1 cellular context compared by ENCODE assay signal in the genomic region with DNA sequence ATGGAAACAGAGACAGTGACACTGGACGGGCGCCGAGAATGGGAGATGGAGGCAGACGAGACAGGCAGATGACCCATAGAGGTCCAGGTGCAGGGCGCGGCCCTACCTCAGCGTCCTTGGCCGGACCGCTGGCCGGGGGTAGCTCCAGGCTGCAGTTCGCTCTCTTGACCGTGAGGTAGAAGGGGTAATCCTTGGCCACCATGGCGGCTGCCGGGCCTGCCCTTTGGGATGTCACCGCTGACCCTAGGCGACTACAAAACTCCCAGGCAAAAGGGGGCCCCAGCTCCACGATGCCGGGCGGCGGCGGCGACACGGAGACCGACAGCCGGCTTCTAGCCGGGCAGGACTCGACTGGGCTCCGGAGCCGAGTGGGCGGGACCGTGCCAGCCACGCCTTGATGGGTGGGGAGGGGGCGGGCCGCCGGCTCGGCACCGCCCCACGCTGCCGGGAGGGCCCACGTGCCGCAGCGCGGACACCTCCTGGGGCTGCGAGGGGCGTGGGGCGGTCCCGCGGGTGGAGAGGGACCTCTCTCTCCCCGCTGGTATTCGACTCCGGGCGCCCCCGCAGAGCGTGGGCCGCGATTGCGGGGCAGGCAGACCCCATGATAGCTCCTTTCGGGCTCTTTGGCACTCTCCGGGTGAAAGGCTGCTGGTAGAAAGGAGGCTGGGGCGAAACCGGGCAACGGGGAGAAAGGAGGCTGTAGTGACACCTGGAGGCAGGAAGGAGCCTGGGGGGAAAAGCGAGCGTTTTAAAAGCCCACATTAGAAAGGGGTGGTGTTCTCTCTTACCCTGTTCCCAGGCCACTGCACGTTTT.
A peak's percentile ranks its signal among the peaks of the same experiment; 100 is the strongest.
TF ChIP-seq lines count a peak whose summit lies in the region.

A gene with protein sequence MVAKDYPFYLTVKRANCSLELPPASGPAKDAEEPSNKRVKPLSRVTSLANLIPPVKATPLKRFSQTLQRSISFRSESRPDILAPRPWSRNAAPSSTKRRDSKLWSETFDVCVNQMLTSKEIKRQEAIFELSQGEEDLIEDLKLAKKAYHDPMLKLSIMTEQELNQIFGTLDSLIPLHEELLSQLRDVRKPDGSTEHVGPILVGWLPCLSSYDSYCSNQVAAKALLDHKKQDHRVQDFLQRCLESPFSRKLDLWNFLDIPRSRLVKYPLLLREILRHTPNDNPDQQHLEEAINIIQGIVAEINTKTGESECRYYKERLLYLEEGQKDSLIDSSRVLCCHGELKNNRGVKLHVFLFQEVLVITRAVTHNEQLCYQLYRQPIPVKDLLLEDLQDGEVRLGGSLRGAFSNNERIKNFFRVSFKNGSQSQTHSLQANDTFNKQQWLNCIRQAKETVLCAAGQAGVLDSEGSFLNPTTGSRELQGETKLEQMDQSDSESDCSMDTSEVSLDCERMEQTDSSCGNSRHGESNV (minus strand): TSS at position 353 of the 814 bp plus-strand sequence. CDS start 151 bp downstream, at position 202.

TF ChIP-seq in H1, 55 proteins besides CTCF, POLR2A, EP300 and RAD21:
- TF ChIP-seq, protein P1, sequence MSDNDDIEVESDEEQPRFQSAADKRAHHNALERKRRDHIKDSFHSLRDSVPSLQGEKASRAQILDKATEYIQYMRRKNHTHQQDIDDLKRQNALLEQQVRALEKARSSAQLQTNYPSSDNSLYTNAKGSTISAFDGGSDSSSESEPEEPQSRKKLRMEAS (IDR thresholded peaks at IDR 0.05): peak; percentile 77; the same call in 1 of the 2 replicates
- no peak for TF ChIP-seq EZH2 (IDR thresholded peaks at IDR 0.05; ENCODE audit: low read depth, low read length, severe bottlenecking)
- peak; percentile 95 for TF ChIP-seq KDM4A (IDR thresholded peaks at IDR 0.05; ENCODE audit: low read depth, low read length, severe bottlenecking)
- TF ChIP-seq YY1 (IDR thresholded peaks at IDR 0.05; ENCODE audit: low read depth, low read length): 0 out of 2 replicates have a peak, but pooled peaks have one; percentile 31
- TF ChIP-seq CBX8 (IDR thresholded peaks at IDR 0.05; ENCODE audit: borderline replicate concordance, low read depth, low read length): no peak
- TF ChIP-seq TBP (IDR thresholded peaks at IDR 0.05; ENCODE audit: low read depth, low read length): 0 out of 2 replicates have a peak, but pooled peaks have one; percentile 29
- no peak for TF ChIP-seq EGR1 (IDR thresholded peaks at IDR 0.05; ENCODE audit: borderline replicate concordance, low read depth, low read length)
- TF ChIP-seq NRF1 (IDR thresholded peaks at IDR 0.05; ENCODE audit: low read depth, low read length): no peak
- TF ChIP-seq PHF8 (conservative IDR thresholded peaks at IDR 0.05; ENCODE audit: low read depth, low read length): peak; percentile 70
- peak; percentile 54 for TF ChIP-seq BACH1 (IDR thresholded peaks at IDR 0.05; ENCODE audit: low read length)
- no peak for TF ChIP-seq BRCA1 (IDR thresholded peaks at IDR 0.05; ENCODE audit: low read depth, low read length)
- TF ChIP-seq KDM5A (IDR thresholded peaks at IDR 0.05; ENCODE audit: low read length): no peak
- TF ChIP-seq SAP30 (IDR thresholded peaks at IDR 0.05; ENCODE audit: insufficient read depth, insufficient replicate concordance, low read length): peak; percentile 13
- TF ChIP-seq RBBP5 (IDR thresholded peaks at IDR 0.05; ENCODE audit: borderline replicate concordance, low read depth, low read length): peak; percentile 33; the same call in 1 of the 2 replicates
- peak; percentile 56; the same call in 1 of the 2 replicates for TF ChIP-seq KDM1A (IDR thresholded peaks at IDR 0.05; ENCODE audit: borderline replicate concordance, low read length)
- no peak for TF ChIP-seq TCF12 (IDR thresholded peaks at IDR 0.05; ENCODE audit: low read depth, low read length)
- peak; percentile 15 for TF ChIP-seq NANOG (IDR thresholded peaks at IDR 0.05; ENCODE audit: insufficient read depth, low read depth, low read length, poor library complexity, severe bottlenecking)
- TF ChIP-seq SP1 (IDR thresholded peaks at IDR 0.05; ENCODE audit: low read depth, low read length): peak; percentile 34; the same call in 1 of the 2 replicates
- no peak for TF ChIP-seq SIRT6 (IDR thresholded peaks at IDR 0.05; ENCODE audit: low read length)
- no peak for TF ChIP-seq CHD2 (IDR thresholded peaks at IDR 0.05; ENCODE audit: low read length)
- TF ChIP-seq ASH2L (IDR thresholded peaks at IDR 0.05; ENCODE audit: low read length): peak; percentile 50
- TF ChIP-seq SP2 (IDR thresholded peaks at IDR 0.05; ENCODE audit: low read length): no peak
- TF ChIP-seq GTF2F1 (IDR thresholded peaks at IDR 0.05; ENCODE audit: borderline replicate concordance, low read depth, low read length): no peak
- peak; percentile 64; the same call in 1 of the 2 replicates for TF ChIP-seq TAF1 (IDR thresholded peaks at IDR 0.05; ENCODE audit: low read depth, low read length)
- no peak for TF ChIP-seq SRF (IDR thresholded peaks at IDR 0.05; ENCODE audit: low read depth, low read length)
- TF ChIP-seq HDAC2 (IDR thresholded peaks at IDR 0.05; ENCODE audit: borderline replicate concordance in 1 of 2, low read depth in 2 of 2, low read length in 2 of 2): peak; percentile 9 to 79; a peak in 2 of 4 replicates
- TF ChIP-seq, protein P2, sequence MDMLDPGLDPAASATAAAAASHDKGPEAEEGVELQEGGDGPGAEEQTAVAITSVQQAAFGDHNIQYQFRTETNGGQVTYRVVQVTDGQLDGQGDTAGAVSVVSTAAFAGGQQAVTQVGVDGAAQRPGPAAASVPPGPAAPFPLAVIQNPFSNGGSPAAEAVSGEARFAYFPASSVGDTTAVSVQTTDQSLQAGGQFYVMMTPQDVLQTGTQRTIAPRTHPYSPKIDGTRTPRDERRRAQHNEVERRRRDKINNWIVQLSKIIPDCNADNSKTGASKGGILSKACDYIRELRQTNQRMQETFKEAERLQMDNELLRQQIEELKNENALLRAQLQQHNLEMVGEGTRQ (IDR thresholded peaks at IDR 0.05; ENCODE audit: low read length): peak; percentile 75
- TF ChIP-seq JUN (IDR thresholded peaks at IDR 0.05; ENCODE audit: low read depth, low read length): no peak
- TF ChIP-seq, protein P3, sequence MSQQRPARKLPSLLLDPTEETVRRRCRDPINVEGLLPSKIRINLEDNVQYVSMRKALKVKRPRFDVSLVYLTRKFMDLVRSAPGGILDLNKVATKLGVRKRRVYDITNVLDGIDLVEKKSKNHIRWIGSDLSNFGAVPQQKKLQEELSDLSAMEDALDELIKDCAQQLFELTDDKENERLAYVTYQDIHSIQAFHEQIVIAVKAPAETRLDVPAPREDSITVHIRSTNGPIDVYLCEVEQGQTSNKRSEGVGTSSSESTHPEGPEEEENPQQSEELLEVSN (IDR thresholded peaks at IDR 0.05): peak; percentile 79
- TF ChIP-seq POLR2AphosphoS5 (IDR thresholded peaks at IDR 0.05; ENCODE audit: low read depth, low read length): 0 out of 2 replicates have a peak, but pooled peaks have one; percentile 61
- TF ChIP-seq CREB1 (IDR thresholded peaks at IDR 0.05): no peak; the same call in 1 of the 2 replicates
- TF ChIP-seq RXRA (IDR thresholded peaks at IDR 0.05; ENCODE audit: insufficient read depth, low read depth, low read length): no peak
- TF ChIP-seq SP4 (IDR thresholded peaks at IDR 0.05; ENCODE audit: low read length): peak; percentile 89; the same call in 1 of the 2 replicates
- peak; percentile 25 to 41; a peak in 1 of 4 replicates for TF ChIP-seq SIN3A (conservative IDR thresholded peaks at IDR 0.05 in 1 of 2, IDR thresholded peaks at IDR 0.05 in 1 of 2; ENCODE audit: low read depth in 1 of 2, low read length in 2 of 2)
- TF ChIP-seq TEAD4 (IDR thresholded peaks at IDR 0.05; ENCODE audit: low read depth, low read length): no peak; the same call in 1 of the 2 replicates
- TF ChIP-seq CBX5 (IDR thresholded peaks at IDR 0.05; ENCODE audit: low read depth, low read length): no peak
- no peak for TF ChIP-seq SIX5 (IDR thresholded peaks at IDR 0.05; ENCODE audit: low read depth, low read length)
